ENCODE assay signal across 29 cellular contexts in genomic region chr1:238546118-238546517, GRCh38.
"Had no signal": no experiment of that assay in that cellular context is flagged by ENCODE, and none has a peak within 500 bp of the region (broad histone marks: within the 10 kb centered on the region; RNA-seq: fewer than 3 reads in every experiment).

No MANE protein-coding gene starts in this region.

- DNase-seq: stimulated activated CD4-positive, alpha-beta T cell treated with anti-CD3 and anti-CD28 coated beads, Interleukin-2, amount 100 ng/mL, for 48 hours; stimulated activated CD4-positive, alpha-beta T cell treated with anti-CD3 and anti-CD28 coated beads, Interleukin-4, amount 100 ng/mL, for 1 hour; stimulated activated CD4-positive, alpha-beta T cell treated with anti-CD3 and anti-CD28 coated beads, Interleukin-4, amount 100 ng/mL, for 24 hours; stimulated activated CD4-positive, alpha-beta T cell treated with anti-CD3 and anti-CD28 coated beads, Interleukin-4, amount 100 ng/mL, for 4 hours; stimulated activated CD8-positive, alpha-beta memory T cell treated with anti-CD3 and anti-CD28 coated beads, Interleukin-4, amount 100 ng/mL, for 48 hours; stimulated activated naive B cell treated with anti-CD40 and anti-IgM and Interleukin-4, amounts not matched to agents 10 μg/mL and 1 μg/mL and 100 μg/mL, for 72 hours; stimulated activated naive CD4-positive, alpha-beta T cell; stimulated activated naive CD4-positive, alpha-beta T cell treated with Interleukin-2 at 50 U/mL for 16 hours; stimulated activated naive CD8-positive, alpha-beta T cell treated with anti-CD3 and anti-CD28 coated beads, Interleukin-15, amount 100 ng/mL, for 72 hours; stimulated activated naive CD8-positive, alpha-beta T cell treated with anti-CD3 and anti-CD28 coated beads, Interleukin-15, Interleukin-2, amounts not matched to agents 100 U/mL and 50 U/mL, for 24 hours; stomach; substantia nigra; testis; thyroid gland; tibial artery; transverse colon; trophoblast cell; upper lobe of left lung; upper lobe of right lung; uterus had no signal

- H3K4me3 Mint-ChIP-seq: stimulated activated effector memory CD8-positive, alpha-beta T cell treated with anti-CD3 and anti-CD28 coated beads, Interleukin-12 subunit alpha, Interleukin-12 subunit beta, amount 100 ng/mL, for 72 hours; stimulated activated memory B cell treated with anti-CD40 and anti-IgM and Interleukin-4, amounts not matched to agents 10 μg/mL and 1 μg/mL and 100 μg/mL, for 72 hours; stimulated activated naive B cell treated with anti-CD40 and anti-IgM and Interleukin-4, amounts not matched to agents 10 μg/mL and 1 μg/mL and 100 μg/mL, for 72 hours; stimulated activated naive CD8-positive, alpha-beta T cell treated with anti-CD3 and anti-CD28 coated beads, Interleukin-15, amount 100 ng/mL, for 72 hours; stimulated activated naive CD8-positive, alpha-beta T cell treated with anti-CD3 and anti-CD28 coated beads, Interleukin-15, Interleukin-2, amounts not matched to agents 100 ng/mL and 50 ng/mL, for 24 hours; type B pancreatic cell had no signal

- H3K9me3 ChIP-seq: suprapubic skin, testis, thoracic aorta, thyroid gland, tibial artery, transverse colon, upper lobe of right lung, uterus, vagina had no signal

- H3K4me1 ChIP-seq: suprapubic skin, testis, thyroid gland, tibial artery, tibial nerve, transverse colon, upper lobe of left lung, upper lobe of right lung, uterus, vagina had no signal

- ATAC-seq: stimulated activated effector memory CD8-positive, alpha-beta T cell treated with anti-CD3 and anti-CD28 coated beads, Interleukin-12 subunit alpha, Interleukin-12 subunit beta, amount 100 ng/mL, for 72 hours; stimulated activated memory B cell treated with anti-CD40 and anti-IgM and Interleukin-4, amounts not matched to agents 10 μg/mL and 1 μg/mL and 100 μg/mL, for 72 hours; stimulated activated naive B cell treated with anti-CD40 and anti-IgM and Interleukin-4, amounts not matched to agents 10 μg/mL and 1 μg/mL and 100 μg/mL, for 72 hours; stimulated activated naive CD8-positive, alpha-beta T cell treated with anti-CD3 and anti-CD28 coated beads, Interleukin-15, amount 100 ng/mL, for 72 hours; stimulated activated naive CD8-positive, alpha-beta T cell treated with anti-CD3 and anti-CD28 coated beads, Interleukin-15, Interleukin-2, amounts not matched to agents 100 U/mL and 50 U/mL, for 24 hours; upper lobe of right lung had no signal

- H3K27ac ChIP-seq: stomach, suprapubic skin, testis, thoracic aorta, thyroid gland, tibial artery, tibial nerve, transverse colon, upper lobe of left lung, upper lobe of right lung, uterus, vagina had no signal

- H3K27me3 Mint-ChIP-seq: stimulated activated memory B cell treated with anti-CD40 and anti-IgM and Interleukin-4, amounts not matched to agents 10 μg/mL and 1 μg/mL and 100 μg/mL, for 72 hours; stimulated activated naive B cell treated with anti-CD40 and anti-IgM and Interleukin-4, amounts not matched to agents 10 μg/mL and 1 μg/mL and 100 μg/mL, for 72 hours; stimulated activated naive CD8-positive, alpha-beta T cell treated with anti-CD3 and anti-CD28 coated beads, Interleukin-15, amount 100 ng/mL, for 72 hours; stimulated activated naive CD8-positive, alpha-beta T cell treated with anti-CD3 and anti-CD28 coated beads, Interleukin-15, Interleukin-2, amounts not matched to agents 100 ng/mL and 50 ng/mL, for 24 hours; type B pancreatic cell had no signal

- H3K27ac Mint-ChIP-seq: stimulated activated effector memory CD8-positive, alpha-beta T cell treated with anti-CD3 and anti-CD28 coated beads, Interleukin-12 subunit alpha, Interleukin-12 subunit beta, amount 100 ng/mL, for 72 hours; stimulated activated memory B cell treated with anti-CD40 and anti-IgM and Interleukin-4, amounts not matched to agents 10 μg/mL and 1 μg/mL and 100 μg/mL, for 72 hours; stimulated activated naive B cell treated with anti-CD40 and anti-IgM and Interleukin-4, amounts not matched to agents 10 μg/mL and 1 μg/mL and 100 μg/mL, for 72 hours; stimulated activated naive CD8-positive, alpha-beta T cell treated with anti-CD3 and anti-CD28 coated beads, Interleukin-15, amount 100 ng/mL, for 72 hours; stimulated activated naive CD8-positive, alpha-beta T cell treated with anti-CD3 and anti-CD28 coated beads, Interleukin-15, Interleukin-2, amounts not matched to agents 100 ng/mL and 50 ng/mL, for 24 hours; type B pancreatic cell had no signal

- H3K36me3 Mint-ChIP-seq: stimulated activated effector memory CD8-positive, alpha-beta T cell treated with anti-CD3 and anti-CD28 coated beads, Interleukin-12 subunit alpha, Interleukin-12 subunit beta, amount 100 ng/mL, for 72 hours; stimulated activated memory B cell treated with anti-CD40 and anti-IgM and Interleukin-4, amounts not matched to agents 10 μg/mL and 1 μg/mL and 100 μg/mL, for 72 hours; stimulated activated naive B cell treated with anti-CD40 and anti-IgM and Interleukin-4, amounts not matched to agents 10 μg/mL and 1 μg/mL and 100 μg/mL, for 72 hours; type B pancreatic cell had no signal

- H3K4me3 ChIP-seq: stomach, suprapubic skin, testis, thoracic aorta, thyroid gland, tibial artery, tibial nerve, transverse colon, upper lobe of left lung, upper lobe of right lung, uterus, vagina had no signal

- H3K36me3 ChIP-seq: stomach, suprapubic skin, thoracic aorta, thyroid gland, tibial artery, tibial nerve, transverse colon, upper lobe of left lung, upper lobe of right lung, uterus, vagina had no signal

- FAIRE-seq: urothelium cell line had no signal

- H3K4me1 Mint-ChIP-seq: stimulated activated effector memory CD8-positive, alpha-beta T cell treated with anti-CD3 and anti-CD28 coated beads, Interleukin-12 subunit alpha, Interleukin-12 subunit beta, amount 100 ng/mL, for 72 hours; stimulated activated memory B cell treated with anti-CD40 and anti-IgM and Interleukin-4, amounts not matched to agents 10 μg/mL and 1 μg/mL and 100 μg/mL, for 72 hours; stimulated activated naive B cell treated with anti-CD40 and anti-IgM and Interleukin-4, amounts not matched to agents 10 μg/mL and 1 μg/mL and 100 μg/mL, for 72 hours; stimulated activated naive CD8-positive, alpha-beta T cell treated with anti-CD3 and anti-CD28 coated beads, Interleukin-15, amount 100 ng/mL, for 72 hours had no signal
